ENCODE assay signal across 25 cellular contexts in genomic region chr2:144592500-144593256, GRCh38.
DNase-seq lines count a peak whose midpoint lies in the region; ATAC-seq and TF ChIP-seq lines count a peak whose summit lies in the region.
"Had no signal": no experiment of that assay in that cellular context is flagged by ENCODE, and none has a peak within 500 bp of the region (broad histone marks: within the 10 kb centered on the region; RNA-seq: fewer than 3 reads in every experiment).

No MANE protein-coding gene starts in this region.

- ATAC-seq in memory B cell (ENCODE audit: low read depth): peak; percentile 51
- ATAC-seq: K562, Panc1 had no signal

- H3K9me3 ChIP-seq in BLaER1 (peaks cover 8% of the 10 kb centered on the region), stomach (no peaks in the 10 kb centered on the region), right atrium auricular region (no peaks in the 10 kb centered on the region)
- H3K9me3 ChIP-seq: BE2C, HAP-1 had no signal

- intact Hi-C loops in stomach (cut with DNase I; ENCODE audit: low total_unique reads): no loop called here

- no peak for TF ChIP-seq EP300 in stomach (IDR thresholded peaks at IDR 0.05)

- no peak overlapping the region for H3K9ac ChIP-seq in BLaER1
- H3K9ac ChIP-seq: GM23248 had no signal

- H4K20me1 ChIP-seq in BLaER1: no peaks in the 10 kb centered on the region

- H3K9me3 Mint-ChIP-seq in memory B cell: no peaks in the 10 kb centered on the region
- H3K9me3 Mint-ChIP-seq: T-helper 1 cell treated with Interleukin-12 subunit alpha and Interleukin-12 subunit beta and Interleukin-4 antibody, amounts not matched to agents 30 μg/mL and 1 μg/mL, for 36 hours had no signal

- no peaks in the 10 kb centered on the region for H3K27me3 ChIP-seq in BLaER1
- no peaks in the 10 kb centered on the region for H3K27me3 ChIP-seq in stomach
- no peaks in the 10 kb centered on the region for H3K27me3 ChIP-seq in right atrium auricular region
- H3K27me3 ChIP-seq: BE2C had no signal

- peaks cover 16% of the 10 kb centered on the region for H3K4me1 Mint-ChIP-seq in memory B cell

- H3K27ac ChIP-seq in BLaER1 (no peak overlapping the region), stomach (no peak overlapping the region), right atrium auricular region (no peak overlapping the region)
- H3K27ac ChIP-seq: GM23248 had no signal

- H3K27me3 Mint-ChIP-seq in memory B cell: peaks cover under 1% of the 10 kb centered on the region

- H3K36me3 ChIP-seq in BLaER1 (no peaks in the 10 kb centered on the region), stomach (no peaks in the 10 kb centered on the region), right atrium auricular region (no peaks in the 10 kb centered on the region)
- H3K36me3 ChIP-seq: BE2C, HAP-1 had no signal

- TF ChIP-seq POLR2A in stomach (IDR thresholded peaks at IDR 0.05): no peak

- no peak overlapping the region for H3K4me3 Mint-ChIP-seq in memory B cell
- H3K4me3 Mint-ChIP-seq: CD4-positive, alpha-beta memory T cell; HFFc6; T-helper 1 cell treated with Interleukin-12 subunit alpha and Interleukin-12 subunit beta and Interleukin-4 antibody, amounts not matched to agents 30 μg/mL and 1 μg/mL, for 36 hours had no signal

- H3K27ac Mint-ChIP-seq in memory B cell: no peak overlapping the region
- H3K27ac Mint-ChIP-seq: HFFc6; T-helper 1 cell treated with Interleukin-12 subunit alpha and Interleukin-12 subunit beta and Interleukin-4 antibody, amounts not matched to agents 30 μg/mL and 1 μg/mL, for 36 hours had no signal

- peaks cover 45% of the 10 kb centered on the region for H3K4me1 ChIP-seq in BLaER1
- peaks cover 0 to 10% (median 5%) of the 10 kb centered on the region in 4 donors for H3K4me1 ChIP-seq in stomach
- H3K4me1 ChIP-seq in right atrium auricular region: no peaks in the 10 kb centered on the region
- H3K4me1 ChIP-seq: BE2C had no signal

- WGBS in stomach, 5 donors: 84 to 86% (median 85%) methylated on average over 8 of the region's 8 CpGs

- TF ChIP-seq CTCF in stomach (IDR thresholded peaks at IDR 0.05): no peak
- no peak for TF ChIP-seq CTCF in right atrium auricular region (IDR thresholded peaks at IDR 0.05)

- H3K36me3 Mint-ChIP-seq in memory B cell: no peaks in the 10 kb centered on the region
- H3K36me3 Mint-ChIP-seq: CD4-positive, alpha-beta memory T cell had no signal

- DNase-seq in Ammon's horn (ENCODE audit: low spot score) (peak; percentile 61), NOMO-1 treated with DMSO at 0.1 percent for 48 hours (lab: John Stamatoyannopoulos, UW; ENCODE audit: unreplicated experiment) (peak; percentile 55), memory B cell (ENCODE audit: low spot score in 2 of 2) (no peak), stomach (no peak), right atrium auricular region (ENCODE audit: low spot score) (no peak)
- no peak for DNase-seq in effector CD4-positive, alpha-beta T cell
- DNase-seq: BE2C; CD4-positive, alpha-beta memory T cell; COR-L47; GM23248; HFFc6; Kasumi-1; NCI-H1092; NCI-H1436; NCI-H187; NCI-H2081 treated with DMSO at 0.1 percent for 48 hours; NCI-H524; NCI-H748 treated with DMSO at 0.1 percent for 48 hours; SHP77 treated with DMSO at 0.1 percent for 48 hours; SW 1271 had no signal

- H3K4me3 ChIP-seq in BLaER1 (no peak overlapping the region), stomach (no peak overlapping the region), right atrium auricular region (no peak overlapping the region)
- H3K4me3 ChIP-seq: GM23248, HAP-1, K562 had no signal

- peak overlapping the region; percentile 42 for H3K4me2 ChIP-seq in BLaER1

Comparison
In these comparisons a context has a peak if more than half of its experiments do, and no peak if none do; other contexts are left out.
1. DNase-seq: peak in Ammon's horn (single experiment) and NOMO-1 treated with DMSO at 0.1 percent for 48 hours (single experiment); none in memory B cell (0 of 2), effector CD4-positive, alpha-beta T cell (single experiment), stomach (single experiment) and right atrium auricular region (single experiment).